ENCODE assay signal across 16 cellular contexts in genomic region chr6:40343318-40343886, GRCh38.
DNase-seq lines count a peak whose midpoint lies in the region; TF ChIP-seq lines count a peak whose summit lies in the region.
"Had no signal": no experiment of that assay in that cellular context is flagged by ENCODE, and none has a peak within 500 bp of the region (broad histone marks: within the 10 kb centered on the region; RNA-seq: fewer than 3 reads in every experiment).

No MANE protein-coding gene starts in this region.

- no peak overlapping the region for H3K4me3 Mint-ChIP-seq in activated CD4-positive, alpha-beta memory T cell treated with anti-CD3 and anti-CD28 coated beads for 36 hours
- H3K4me3 Mint-ChIP-seq: CD8-positive, alpha-beta memory T cell had no signal

- peak; percentile 46 for DNase-seq in activated CD8-positive, alpha-beta memory T cell treated with anti-CD3 and anti-CD28 coated beads for 24 hours
- no peak for DNase-seq in activated CD8-positive, alpha-beta memory T cell treated with anti-CD3 and anti-CD28 coated beads, Interleukin-2, amount 50 U/mL, for 4 hours
- DNase-seq in NCI-H82 (lab: John Stamatoyannopoulos, UW) (peak; percentile 60), cerebellum (ENCODE audit: low spot score) (peak; percentile 65), stomach (peak; percentile 14), LoVo (ENCODE audit: low spot score) (no peak), COLO829 (ENCODE audit: low spot score) (no peak)
- DNase-seq in activated CD4-positive, alpha-beta memory T cell treated with anti-CD3 and anti-CD28 coated beads for 36 hours, result no peak
- DNase-seq: CD8-positive, alpha-beta memory T cell; Kasumi-1; NCI-H187 treated with DMSO at 0.1 percent for 48 hours; NCI-H345; PC-9 had no signal

- no peaks in the 10 kb centered on the region for H3K9me3 Mint-ChIP-seq in activated CD4-positive, alpha-beta memory T cell treated with anti-CD3 and anti-CD28 coated beads for 36 hours
- H3K9me3 Mint-ChIP-seq: IgD-negative memory B cell had no signal

- H3K4me3 ChIP-seq in stomach, result no peak overlapping the region
- H3K4me3 ChIP-seq: HAP-1, PC-9, SJSA1 had no signal

- 73 to 83% (median 77%) methylated on average over 2 of the region's 2 CpGs for WGBS in stomach, 5 donors

- no peaks in the 10 kb centered on the region for H3K36me3 ChIP-seq in stomach
- H3K36me3 ChIP-seq: HAP-1, SJSA1 had no signal

- H3K27me3 Mint-ChIP-seq in activated CD4-positive, alpha-beta memory T cell treated with anti-CD3 and anti-CD28 coated beads for 36 hours, result peaks cover 5% of the 10 kb centered on the region

- peaks cover 0 to 9% (median 0%) of the 10 kb centered on the region in 4 donors for H3K4me1 ChIP-seq in stomach
- H3K4me1 ChIP-seq: HAP-1, SJSA1 had no signal

- no peaks in the 10 kb centered on the region for H3K4me1 Mint-ChIP-seq in activated CD4-positive, alpha-beta memory T cell treated with anti-CD3 and anti-CD28 coated beads for 36 hours (ENCODE audit: low read depth)
- H3K4me1 Mint-ChIP-seq: CD8-positive, alpha-beta memory T cell; IgD-negative memory B cell had no signal

- no peak for TF ChIP-seq EP300 in stomach (IDR thresholded peaks at IDR 0.05)

- intact Hi-C loops in stomach (cut with DNase I; ENCODE audit: low total_unique reads), result no loop called here
- intact Hi-C loops in activated CD4-positive, alpha-beta memory T cell treated with anti-CD3 and anti-CD28 coated beads for 36 hours (cut with micrococcal nuclease), result no loop called here

- H3K27ac ChIP-seq in stomach, result no peak overlapping the region
- H3K27ac ChIP-seq: PC-9, SJSA1 had no signal

- CTCF ChIA-PET in activated CD4-positive, alpha-beta memory T cell treated with anti-CD3 and anti-CD28 coated beads for 36 hours (lab: Charles Lee), result no interaction called here

- no peak overlapping the region for H3K27ac Mint-ChIP-seq in activated CD4-positive, alpha-beta memory T cell treated with anti-CD3 and anti-CD28 coated beads for 36 hours
- H3K27ac Mint-ChIP-seq: IgD-negative memory B cell had no signal

- H3K27me3 ChIP-seq in stomach, result peaks cover 0 to 11% (median 0%) of the 10 kb centered on the region in 3 donors
- H3K27me3 ChIP-seq: SJSA1 had no signal

- POLR2A ChIA-PET in activated CD4-positive, alpha-beta memory T cell treated with anti-CD3 and anti-CD28 coated beads for 36 hours (lab: Charles Lee), result no interaction called here

- TF ChIP-seq POLR2A in stomach (IDR thresholded peaks at IDR 0.05), result no peak

- H3K36me3 Mint-ChIP-seq in activated CD4-positive, alpha-beta memory T cell treated with anti-CD3 and anti-CD28 coated beads for 36 hours, result no peaks in the 10 kb centered on the region
- H3K36me3 Mint-ChIP-seq: CD8-positive, alpha-beta memory T cell; IgD-negative memory B cell had no signal

- no peaks in the 10 kb centered on the region for H3K9me3 ChIP-seq in stomach
- H3K9me3 ChIP-seq: HAP-1, SJSA1 had no signal

- no peak for TF ChIP-seq CTCF in stomach (IDR thresholded peaks at IDR 0.05)

Comparison
In these comparisons a context has a peak if more than half of its experiments do, and no peak if none do; other contexts are left out.
1. DNase-seq: peak in activated CD8-positive, alpha-beta memory T cell treated with anti-CD3 and anti-CD28 coated beads for 24 hours (single experiment), NCI-H82 (single experiment), cerebellum (single experiment) and stomach (single experiment); none in activated CD8-positive, alpha-beta memory T cell treated with anti-CD3 and anti-CD28 coated beads, Interleukin-2, amount 50 U/mL, for 4 hours (single experiment), LoVo (single experiment), COLO829 (single experiment) and activated CD4-positive, alpha-beta memory T cell treated with anti-CD3 and anti-CD28 coated beads for 36 hours (single experiment).